ENCODE assay signal across 13 cellular contexts in the genomic region with DNA sequence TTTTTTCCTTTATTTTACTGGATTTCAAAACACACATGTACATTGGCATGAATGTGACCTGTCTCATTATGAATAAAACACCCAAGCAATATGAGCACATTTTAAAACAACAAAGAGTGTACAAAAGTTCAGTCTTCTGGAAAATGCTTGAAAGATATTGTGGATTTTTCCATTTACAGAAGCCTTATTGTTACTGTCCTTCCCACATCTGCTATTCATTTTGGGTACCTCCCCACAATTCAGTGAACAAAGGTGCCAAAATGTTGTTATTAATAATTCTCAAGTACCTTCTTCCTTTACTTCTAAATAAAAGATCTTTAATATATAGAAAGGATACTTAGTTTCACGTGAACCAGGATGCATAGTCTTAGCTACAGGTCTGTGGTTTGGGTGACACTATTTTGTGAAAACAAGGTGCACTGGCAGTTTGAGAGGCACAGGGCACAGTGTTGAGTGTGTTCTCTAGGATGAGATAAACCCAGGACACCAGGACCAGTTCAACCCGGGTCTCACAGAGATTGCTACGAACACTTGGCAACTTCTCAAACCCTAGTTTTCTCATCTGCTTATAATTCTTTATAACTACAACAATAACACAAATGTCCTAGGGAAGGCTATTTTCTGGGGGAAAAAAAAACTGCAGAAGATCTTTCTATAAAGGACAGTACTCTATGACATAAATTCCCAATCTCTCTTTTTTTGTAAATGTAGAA.
DNase-seq lines count a peak whose midpoint lies in the region; ATAC-seq and TF ChIP-seq lines count a peak whose summit lies in the region.
"Had no signal": no experiment of that assay in that cellular context is flagged by ENCODE, and none has a peak within 500 bp of the region (broad histone marks: within the 10 kb centered on the region; RNA-seq: fewer than 3 reads in every experiment).

No MANE protein-coding gene starts in this region.

- H3K4me2 ChIP-seq in IMR-90 (ENCODE audit: low read depth, low read length) (peak overlapping the region; percentile 48), hepatocyte (peak overlapping the region; percentile 50)
- H3K4me2 ChIP-seq: BLaER1 had no signal

- H3K9me1 ChIP-seq in IMR-90 (ENCODE audit: insufficient read depth, low read length): peaks cover 16% of the 10 kb centered on the region; the same call in 1 of the 2 replicates

- in situ Hi-C loops in IMR-90 (cut with MboI; ENCODE audit: low sequenced_read_pairs): loop anchor here (5.0 kb wide), 1 partner anchor 116 kb away; no protein-coding TSS in a partner anchor

- BruUV-seq in IMR-90 (replicated peaks; lab: Mats Ljungman, UMichigan): no TSS peak

- H3K27me3 ChIP-seq in AG04450 (ENCODE audit: control insufficient read depth, insufficient read depth, low read length) (no peaks in the 10 kb centered on the region), IMR-90 (ENCODE audit: control insufficient read depth, insufficient read depth, low read length) (no peaks in the 10 kb centered on the region), hepatocyte (no peaks in the 10 kb centered on the region), thyroid gland (no peaks in the 10 kb centered on the region)
- H3K27me3 ChIP-seq: BLaER1, esophagus squamous epithelium had no signal

- intact Hi-C loops in IMR-90 (cut with micrococcal nuclease) (loop anchor here (2.0 to 5.0 kb wide), 3 partner anchors 121 to 832 kb away; no protein-coding TSS in a partner anchor), thyroid gland (cut with DNase I) (no loop called here)

- TF ChIP-seq CTCF in AG04450 (IDR thresholded peaks at IDR 0.05; ENCODE audit: low read depth, low read length): no peak
- no peak for TF ChIP-seq CTCF in IMR-90 (conservative IDR thresholded peaks at IDR 0.05; ENCODE audit: low read depth, low read length)
- no peak for TF ChIP-seq CTCF in hepatocyte (IDR thresholded peaks at IDR 0.05; ENCODE audit: poor library complexity)
- TF ChIP-seq CTCF in GM10266 (IDR thresholded peaks at IDR 0.05; ENCODE audit: control insufficient read depth, insufficient read depth, low read depth, missing control alignments): no peak
- TF ChIP-seq CTCF in thyroid gland (IDR thresholded peaks at IDR 0.05): no peak

- peak overlapping the region; percentile 98 for H3K14ac ChIP-seq in IMR-90 (replicated peaks; ENCODE audit: low read depth, low read length)

- peak overlapping the region; percentile 96 for H2AK5ac ChIP-seq in IMR-90 (ENCODE audit: low read depth, low read length)

- peak overlapping the region; percentile 99 for H3K4ac ChIP-seq in IMR-90 (ENCODE audit: low read depth, low read length)

- POLR2A ChIA-PET in AG04450 (lab: Yijun Ruan, JAX) (interaction anchor here (0.7 to 2.1 kb wide), 3 partner anchors 10 to 120 kb away, joined by 3 to 11 read pairs (median 9); no protein-coding TSS in a partner anchor), IMR-90 (lab: Charles Lee; ENCODE audit: unreplicated experiment) (no interaction called here)

- H2BK20ac ChIP-seq in IMR-90 (ENCODE audit: low read depth, low read length): peak overlapping the region; percentile 99

- H3K4me1 ChIP-seq in IMR-90 (ENCODE audit: control insufficient read depth, insufficient read depth, low read length) (peaks cover 11% of the 10 kb centered on the region), hepatocyte (ENCODE audit: insufficient read depth) (peaks cover 5% of the 10 kb centered on the region), thyroid gland (no peaks in the 10 kb centered on the region)
- H3K4me1 ChIP-seq: BLaER1 had no signal

- CTCF ChIA-PET in AG04450 (lab: Charles Lee) (no interaction called here), IMR-90 (lab: Yijun Ruan, JAX) (no interaction called here)

- H2AFZ ChIP-seq in IMR-90 (replicated peaks; ENCODE audit: low read length, poor library complexity) (peak overlapping the region; percentile 67), hepatocyte (no peak overlapping the region)

- WGBS in IMR-90 (ENCODE audit: extremely low coverage in 2 of 2, insufficient read length in 1 of 2), 2 experiments: no CpG with 5 or more reads among the region's 3 CpGs
- 73% methylated on average over 3 of the region's 3 CpGs for WGBS in hepatocyte (ENCODE audit: low lambda C conversion rate, missing lambda C conversion rate)
- 51 to 53% methylated on average over 3 of the region's 3 CpGs for WGBS in thyroid gland, 2 donors

- H3K79me2 ChIP-seq in hepatocyte: no peaks in the 10 kb centered on the region

- H4K5ac ChIP-seq in IMR-90 (ENCODE audit: low read depth, low read length): peak overlapping the region; percentile 94

- dilution Hi-C loops in IMR-90 (cut with HindIII; ENCODE audit: low sequenced_read_pairs, unreplicated experiment): no loop called here

- peak overlapping the region; percentile 96 for H4K91ac ChIP-seq in IMR-90 (ENCODE audit: insufficient read depth, low read depth, low read length)

- H3K4me3 ChIP-seq in AG04450 (ENCODE audit: low read depth, low read length) (no peak overlapping the region), IMR-90 (ENCODE audit: insufficient read depth, low read depth, low read length) (no peak overlapping the region), hepatocyte (no peak overlapping the region), thyroid gland (replicated peaks in 1 of 3) (no peak overlapping the region)
- H3K4me3 ChIP-seq: BLaER1, esophagus squamous epithelium had no signal

- H3K9ac ChIP-seq in IMR-90 (ENCODE audit: low read depth, low read length): peak overlapping the region; percentile 45
- H3K9ac ChIP-seq: BLaER1 had no signal

- peak overlapping the region; percentile 71 to 93 for H4K8ac ChIP-seq in IMR-90 (ENCODE audit: low read depth in 2 of 2, low read length in 2 of 2)

- H3K18ac ChIP-seq in IMR-90 (ENCODE audit: low read depth, low read length): peak overlapping the region; percentile 98

- H4K20me1 ChIP-seq in IMR-90 (ENCODE audit: insufficient read depth, low read length) (no peaks in the 10 kb centered on the region), hepatocyte (ENCODE audit: insufficient read depth, poor library complexity, severe bottlenecking) (no peaks in the 10 kb centered on the region)
- H4K20me1 ChIP-seq: BLaER1 had no signal

- TF ChIP-seq POLR2A in IMR-90 (IDR thresholded peaks at IDR 0.05; ENCODE audit: low read depth, low read length): no peak; the same call in 1 of the 2 replicates
- TF ChIP-seq POLR2A in thyroid gland (IDR thresholded peaks at IDR 0.05): no peak

- H3K27ac ChIP-seq in AG04450 (ENCODE audit: low read depth, low read length) (peak overlapping the region; percentile 82), IMR-90 (ENCODE audit: insufficient read depth, low read length) (peak overlapping the region; percentile 85), hepatocyte (peak overlapping the region; percentile 63), thyroid gland (no peak overlapping the region)
- H3K27ac ChIP-seq: BLaER1 had no signal

- DNase-seq in AG04450 (ENCODE audit: low read depth, low spot score) (no peak), IMR-90 (peak; percentile 59), cerebellum (ENCODE audit: low spot score) (peak; percentile 38), hepatocyte (ENCODE audit: low spot score) (no peak), GM10266 (ENCODE audit: extremely low spot score) (no peak), thyroid gland (no peak), HuH-7 (ENCODE audit: low spot score) (no peak)
- DNase-seq: activated naive CD4-positive, alpha-beta T cell; esophagus squamous epithelium; GF-D8; NCI-H146 had no signal

- H3K9me3 ChIP-seq in AG04450 (ENCODE audit: control insufficient read depth, insufficient read depth, low read length) (no peaks in the 10 kb centered on the region), IMR-90 (ENCODE audit: control insufficient read depth, insufficient read depth, low read length) (no peaks in the 10 kb centered on the region), hepatocyte (ENCODE audit: low read depth) (no peaks in the 10 kb centered on the region), thyroid gland (no peaks in the 10 kb centered on the region)
- H3K9me3 ChIP-seq: BLaER1, esophagus squamous epithelium had no signal

- peak overlapping the region; percentile 52 for H2AK9ac ChIP-seq in IMR-90 (replicated peaks; ENCODE audit: low read depth, low read length, poor library complexity)

- no peak for TF ChIP-seq RAD21 in IMR-90 (IDR thresholded peaks at IDR 0.05; ENCODE audit: low read length)

- H3K36me3 ChIP-seq in IMR-90 (ENCODE audit: control insufficient read depth, insufficient read depth, low read length): no peaks in the 10 kb centered on the region
- H3K36me3 ChIP-seq in hepatocyte (replicated peaks; ENCODE audit: insufficient read depth, low read depth): no peaks in the 10 kb centered on the region
- H3K36me3 ChIP-seq in thyroid gland: no peaks in the 10 kb centered on the region
- H3K36me3 ChIP-seq: BLaER1, esophagus squamous epithelium had no signal

- H2BK120ac ChIP-seq in IMR-90 (ENCODE audit: low read depth, low read length): peak overlapping the region; percentile 99

- H3K56ac ChIP-seq in IMR-90 (ENCODE audit: extremely low read depth, insufficient read depth, low read length): peak overlapping the region; percentile 82

- H2BK15ac ChIP-seq in IMR-90 (ENCODE audit: low read depth, low read length): peak overlapping the region; percentile 94

- peak; percentile 13 for ATAC-seq in IMR-90 (ENCODE audit: low read depth)
- ATAC-seq in GM21737 (IDR thresholded peaks at IDR 0.05; ENCODE audit: unreplicated experiment): no peak

- no peaks in the 10 kb centered on the region for H3K79me1 ChIP-seq in IMR-90 (ENCODE audit: low read depth in 1 of 2, low read length in 2 of 2)

- H3K9me2 ChIP-seq in hepatocyte (replicated peaks; ENCODE audit: insufficient read depth): no peaks in the 10 kb centered on the region

- peak overlapping the region; percentile 89 for H3K23ac ChIP-seq in IMR-90 (ENCODE audit: low read depth, low read length)

- peak overlapping the region; percentile 97 for H2BK5ac ChIP-seq in IMR-90 (ENCODE audit: low read depth, low read length, poor library complexity, severe bottlenecking)

TF ChIP-seq in IMR-90, 13 proteins besides CTCF, POLR2A, EP300 and RAD21 (continues in another document):
- TF ChIP-seq, protein P1, sequence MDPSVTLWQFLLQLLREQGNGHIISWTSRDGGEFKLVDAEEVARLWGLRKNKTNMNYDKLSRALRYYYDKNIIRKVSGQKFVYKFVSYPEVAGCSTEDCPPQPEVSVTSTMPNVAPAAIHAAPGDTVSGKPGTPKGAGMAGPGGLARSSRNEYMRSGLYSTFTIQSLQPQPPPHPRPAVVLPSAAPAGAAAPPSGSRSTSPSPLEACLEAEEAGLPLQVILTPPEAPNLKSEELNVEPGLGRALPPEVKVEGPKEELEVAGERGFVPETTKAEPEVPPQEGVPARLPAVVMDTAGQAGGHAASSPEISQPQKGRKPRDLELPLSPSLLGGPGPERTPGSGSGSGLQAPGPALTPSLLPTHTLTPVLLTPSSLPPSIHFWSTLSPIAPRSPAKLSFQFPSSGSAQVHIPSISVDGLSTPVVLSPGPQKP (IDR thresholded peaks at IDR 0.05; ENCODE audit: borderline replicate concordance, low read depth, low read length): no peak
- TF ChIP-seq FOS (IDR thresholded peaks at IDR 0.05; ENCODE audit: low read depth, low read length) (no peak), CHD1 (IDR thresholded peaks at IDR 0.05; ENCODE audit: low read depth, low read length) (no peak), NFE2L2 (IDR thresholded peaks at IDR 0.05; ENCODE audit: low read depth, low read length) (no peak), RCOR1 (IDR thresholded peaks at IDR 0.05; ENCODE audit: insufficient replicate concordance, low read length) (no peak), MAZ (IDR thresholded peaks at IDR 0.05; ENCODE audit: borderline replicate concordance, low read depth, low read length) (no peak)

Comparison
In these comparisons a context has a peak if more than half of its experiments do, and no peak if none do; other contexts are left out.
1. DNase-seq: peak in IMR-90 (single experiment) and cerebellum (single experiment); none in AG04450 (single experiment), hepatocyte (single experiment), GM10266 (single experiment), thyroid gland (0 of 2) and HuH-7 (single experiment).
2. H3K27ac ChIP-seq: peak in AG04450 (single experiment), IMR-90 (single experiment) and hepatocyte (single experiment); none in thyroid gland (0 of 3).